In genomic region chr17:34961093-34961911, GRCh38 we compare ENCODE assay signal across 8 cellular contexts.
DNase-seq lines count a peak whose midpoint lies in the region; ATAC-seq, FAIRE-seq and TF ChIP-seq lines count a peak whose summit lies in the region.

TSS of gene CCT6B (minus strand) at chr17:34961460. CDS start at chr17:34961393, 67 bp downstream.
TSS of gene ZNF830 (plus strand) at chr17:34961540. CDS start at chr17:34961567, 27 bp downstream.

- H3K4me1 Mint-ChIP-seq in central memory CD8-positive, alpha-beta T cell: peaks cover 30% of the 10 kb centered on the region

- H3K4me3 ChIP-seq in AG09309 (ENCODE audit: control insufficient read depth, low read depth, low read length): peak within 1 kb of the TSS; percentile 81

- H3K9me3 Mint-ChIP-seq in central memory CD8-positive, alpha-beta T cell: no peaks in the 10 kb centered on the region

- peak within 1 kb of the TSS; percentile 97 for H3K4me3 Mint-ChIP-seq in central memory CD8-positive, alpha-beta T cell

- peak; percentile 62 for FAIRE-seq in islet of Langerhans (lab: Jason Lieb, UNC)

- DNase-seq in AG09309 (ENCODE audit: low read depth): peak; percentile 78
- peak; percentile 94 for DNase-seq in NCI-H345 (lab: John Stamatoyannopoulos, UW)
- peak; percentile 87 for DNase-seq in activated CD4-positive, CD25-positive, alpha-beta regulatory T cell treated with anti-CD3 and anti-CD28 coated beads, Interleukin-2, amount 50 U/mL, for 16 hours (ENCODE audit: low read depth, low spot score)
- DNase-seq in central memory CD8-positive, alpha-beta T cell (ENCODE audit: low spot score in 2 of 2): peak; percentile 81 to 84
- peak; percentile 82 to 85 for DNase-seq in stimulated activated CD4-positive, alpha-beta T cell treated with anti-CD3 and anti-CD28 coated beads, Interleukin-12 subunit alpha, Interleukin-12 subunit beta, amount 100 ng/mL, for 24 hours (ENCODE audit: low read depth in 2 of 2)

- H3K27ac Mint-ChIP-seq in central memory CD8-positive, alpha-beta T cell (ENCODE audit: low read depth): peak within 1 kb of the TSS; percentile 99

- TF ChIP-seq CTCF in AG09309 (IDR thresholded peaks at IDR 0.05; ENCODE audit: control insufficient read depth, insufficient read depth, low read depth, low read length, missing control alignments): no peak

- ATAC-seq in GM19023 (IDR thresholded peaks at IDR 0.05; ENCODE audit: unreplicated experiment) (peak; percentile 90), HG03196 (IDR thresholded peaks at IDR 0.05; ENCODE audit: unreplicated experiment) (peak; percentile 89)
- peak; percentile 89 for ATAC-seq in central memory CD8-positive, alpha-beta T cell (replicated peaks; ENCODE audit: extremely low read depth, poor library complexity, severe bottlenecking)

- H3K27me3 Mint-ChIP-seq in central memory CD8-positive, alpha-beta T cell: no peaks in the 10 kb centered on the region

- peaks cover 28% of the 10 kb centered on the region for H3K36me3 Mint-ChIP-seq in central memory CD8-positive, alpha-beta T cell (ENCODE audit: insufficient read depth)

Comparison
In these comparisons a context has a peak if more than half of its experiments do, and no peak if none do; other contexts are left out.
1. Peak in every context shown above with its lines: DNase-seq, ATAC-seq and H3K4me3 ChIP-seq.